Comparison of ENCODE assay signal across 15 cellular contexts in genomic region chr11:44751066-44751465, GRCh38.
"Had no signal": no experiment of that assay in that cellular context is flagged by ENCODE, and none has a peak within 500 bp of the region (broad histone marks: within the 10 kb centered on the region; RNA-seq: fewer than 3 reads in every experiment).

No MANE protein-coding gene starts in this region.

- H3K4me1 ChIP-seq: pancreas had no signal

- H3K27me3 ChIP-seq: pancreas, upper lobe of left lung had no signal

- H3K9me3 ChIP-seq: pancreas, upper lobe of left lung had no signal

- ATAC-seq: activated CD8-positive, alpha-beta T cell treated with anti-CD3 and anti-CD28 coated beads, Interleukin-2, amount 10 ng/mL, durations not matched to agents 7 days and 5 days; activated naive CD8-positive, alpha-beta T cell treated with anti-CD3 and anti-CD28 coated beads, Interleukin-2, amount 50 U/mL, for 24 hours; pancreas; stimulated activated memory B cell treated with anti-CD40 and anti-IgM and Interleukin-4, amounts not matched to agents 10 μg/mL and 1 μg/mL and 100 μg/mL, for 72 hours had no signal

- FAIRE-seq: astrocyte, endometrium, kidney, pancreas, small intestine had no signal

- DNase-seq: activated CD4-positive, alpha-beta T cell treated with anti-CD3 and anti-CD28 coated beads for 4 hours; activated CD8-positive, alpha-beta memory T cell treated with anti-CD3 and anti-CD28 coated beads, Interleukin-2, amount 50 U/mL, for 48 hours; activated CD8-positive, alpha-beta T cell treated with anti-CD3 and anti-CD28 coated beads, Interleukin-2, amount 10 ng/mL, durations not matched to agents 7 days and 5 days; activated naive CD4-positive, alpha-beta T cell; activated naive CD8-positive, alpha-beta T cell treated with anti-CD3 and anti-CD28 coated beads, Interleukin-2, amount 50 U/mL, for 24 hours; central memory CD4-positive, alpha-beta T cell; dermis blood vessel endothelial cell; foreskin melanocyte; kidney; pancreas; upper lobe of left lung had no signal

- H3K36me3 ChIP-seq: pancreas, upper lobe of left lung had no signal

- H3K27ac ChIP-seq: pancreas had no signal

- H3K4me3 ChIP-seq: pancreas, upper lobe of left lung had no signal
